ENCODE assay signal across 9 cellular contexts in genomic region chr11:64036081-64037026, GRCh38. TPM values are rescaled to one million over a fixed set of nuclear protein-coding genes. Genes with fewer than 3 reads are reported as not detected.
DNase-seq lines count a peak whose midpoint lies in the region; ATAC-seq and TF ChIP-seq lines count a peak whose summit lies in the region.
"Had no signal": no experiment of that assay in that cellular context is flagged by ENCODE, and none has a peak within 500 bp of the region (broad histone marks: within the 10 kb centered on the region; RNA-seq: fewer than 3 reads in every experiment).

No MANE protein-coding gene starts in this region.

- peak overlapping the region in 2 of 4 experiments; percentile 27 to 52 for H3K4me3 ChIP-seq in fibroblast of lung (replicated peaks in 1 of 4; ENCODE audit: control extremely low read depth in 1 of 4, insufficient read depth in 1 of 4, low read depth in 3 of 4, low read length in 4 of 4)
- peak overlapping the region; percentile 40 for H3K4me3 ChIP-seq in neuron (ENCODE audit: low read length)
- H3K4me3 ChIP-seq in CD8-positive, alpha-beta memory T cell (ENCODE audit: low read length) = no peak overlapping the region

- H3K27me3 ChIP-seq in fibroblast of lung (ENCODE audit: control insufficient read depth, insufficient read depth, low read length) (peaks cover 15% of the 10 kb centered on the region), neuron (ENCODE audit: insufficient read depth, low read length) (peaks cover 30% of the 10 kb centered on the region)
- peaks cover 13% of the 10 kb centered on the region for H3K27me3 ChIP-seq in CD8-positive, alpha-beta memory T cell (ENCODE audit: insufficient read depth, low read length, poor library complexity, severe bottlenecking)

- no peaks in the 10 kb centered on the region for H3K9me3 Mint-ChIP-seq in CD8-positive, alpha-beta memory T cell

- no peak overlapping the region for H3K4me2 ChIP-seq in fibroblast of lung (ENCODE audit: extremely low read depth, insufficient read depth, low read length)

- H4K20me1 ChIP-seq in fibroblast of lung (ENCODE audit: control insufficient read depth, extremely low read depth, insufficient read depth, low read length) = no peaks in the 10 kb centered on the region

- ATAC-seq in GM18870 (IDR thresholded peaks at IDR 0.05; ENCODE audit: unreplicated experiment) (no peak), GM21528 (IDR thresholded peaks at IDR 0.05; ENCODE audit: low FRiP score, unreplicated experiment) (no peak)

- CTCF ChIA-PET in CD8-positive, alpha-beta memory T cell (lab: Charles Lee) = interaction anchor here (1.9 kb wide), 1 partner anchor 36 kb away, joined by 6 read pairs; no protein-coding TSS in a partner anchor

- H3K36me3 ChIP-seq in fibroblast of lung (ENCODE audit: control insufficient read depth, insufficient read depth, low read length) (no peaks in the 10 kb centered on the region), neuron (ENCODE audit: insufficient read depth, low read length) (no peaks in the 10 kb centered on the region)
- H3K36me3 ChIP-seq in CD8-positive, alpha-beta memory T cell (ENCODE audit: insufficient read depth, low read length) = no peaks in the 10 kb centered on the region

- DNase-seq in EL (peak; percentile 57), NOMO-1 treated with DMSO at 0.1 percent for 48 hours (lab: John Stamatoyannopoulos, UW; ENCODE audit: unreplicated experiment) (peak; percentile 34), fibroblast of lung (ENCODE audit: low read depth in 2 of 2) (peak; percentile 27 to 49), NCI-H128 (lab: John Stamatoyannopoulos, UW; ENCODE audit: unreplicated experiment) (no peak)
- DNase-seq in CD8-positive, alpha-beta memory T cell = no peak

- POLR2A ChIA-PET in CD8-positive, alpha-beta memory T cell (lab: Charles Lee) = no interaction called here

- H3K9me3 ChIP-seq in fibroblast of lung (ENCODE audit: control insufficient read depth, insufficient read depth, low read depth, low read length) (no peaks in the 10 kb centered on the region), neuron (ENCODE audit: low read length) (no peaks in the 10 kb centered on the region)
- H3K9me3 ChIP-seq in CD8-positive, alpha-beta memory T cell (ENCODE audit: low read length) = no peaks in the 10 kb centered on the region

- peaks cover 0 to 12% (median 9%) of the 10 kb centered on the region in 3 donors for H3K4me1 Mint-ChIP-seq in CD8-positive, alpha-beta memory T cell

- no peak overlapping the region for H3K27ac Mint-ChIP-seq in CD8-positive, alpha-beta memory T cell

- H3K27ac ChIP-seq in fibroblast of lung (ENCODE audit: insufficient read depth, low read length) = no peak overlapping the region
- no peak overlapping the region for H3K27ac ChIP-seq in CD8-positive, alpha-beta memory T cell (ENCODE audit: low read depth, low read length)

- H3K36me3 Mint-ChIP-seq in CD8-positive, alpha-beta memory T cell = no peaks in the 10 kb centered on the region

- no peak overlapping the region for H3K9ac ChIP-seq in fibroblast of lung (ENCODE audit: insufficient read depth, low read length)

- no peak for TF ChIP-seq CTCF in fibroblast of lung (conservative IDR thresholded peaks at IDR 0.05 in 1 of 2, IDR thresholded peaks at IDR 0.05 in 1 of 2; ENCODE audit: low read depth in 1 of 2, low read length in 2 of 2)

- no peaks in the 10 kb centered on the region for H3K4me1 ChIP-seq in fibroblast of lung (ENCODE audit: control insufficient read depth, extremely low read depth, insufficient read depth, low read length)
- H3K4me1 ChIP-seq in neuron (ENCODE audit: insufficient read depth, low read length) = peaks cover 34% of the 10 kb centered on the region
- no peaks in the 10 kb centered on the region for H3K4me1 ChIP-seq in CD8-positive, alpha-beta memory T cell (ENCODE audit: insufficient read depth, low read length)

- H2AFZ ChIP-seq in fibroblast of lung (ENCODE audit: low read length) (no peak overlapping the region), neuron (ENCODE audit: low read depth, low read length) (peak overlapping the region; percentile 32)

- no peaks in the 10 kb centered on the region for H3K79me2 ChIP-seq in fibroblast of lung (ENCODE audit: control insufficient read depth, insufficient read depth, low read length)

- H3K4me3 Mint-ChIP-seq in CD8-positive, alpha-beta memory T cell = no peak overlapping the region

- peaks cover 27 to 53% of the 10 kb centered on the region in 2 donors for H3K27me3 Mint-ChIP-seq in CD8-positive, alpha-beta memory T cell

RNA-seq across cellular contexts. Expression of gene FLRT1, which starts 0.6 kb away (rescaled TPM):
- 0.17 and 0.26 TPM in 2 replicates for total RNA-seq in fibroblast of lung
- 0.01 and 0.02 TPM in 2 replicates for polyA plus RNA-seq in fibroblast of lung
- 0.09 and 0.10 TPM in 2 replicates for polyA plus RNA-seq in fibroblast of lung (2012)
- polyA minus RNA-seq in fibroblast of lung (ENCODE audit: low replicate concordance) = 0.20 TPM in 1 of 2 replicates, not detected in the other
- not detected for total RNA-seq in CD8-positive, alpha-beta memory T cell
- polyA plus RNA-seq in CD8-positive, alpha-beta memory T cell = not detected
- total RNA-seq: HT1080 had no signal

RNA-seq across cellular contexts. Expression of gene OTUB1, which starts 50.1 kb away (rescaled TPM):
- 36.5 and 37.8 TPM in 2 replicates for total RNA-seq in fibroblast of lung
- 113 and 154 TPM in 2 replicates for polyA plus RNA-seq in fibroblast of lung
- polyA plus RNA-seq in fibroblast of lung (2012) = 75.7 and 116 TPM in 2 replicates
- polyA minus RNA-seq in fibroblast of lung (ENCODE audit: low replicate concordance) = 133 and 137 TPM in 2 replicates
- total RNA-seq in CD8-positive, alpha-beta memory T cell = 10 to 100 TPM; 75.8 to 85.0 TPM
- polyA plus RNA-seq in CD8-positive, alpha-beta memory T cell = 135 TPM

Comparison
In these comparisons a context has a peak if more than half of its experiments do, and no peak if none do; other contexts are left out.
1. DNase-seq: peak in EL (single experiment), NOMO-1 treated with DMSO at 0.1 percent for 48 hours (single experiment) and fibroblast of lung (2 of 2); none in NCI-H128 (single experiment) and CD8-positive, alpha-beta memory T cell (0 of 5).